22 cellular contexts compared by ENCODE assay signal in the genomic region with DNA sequence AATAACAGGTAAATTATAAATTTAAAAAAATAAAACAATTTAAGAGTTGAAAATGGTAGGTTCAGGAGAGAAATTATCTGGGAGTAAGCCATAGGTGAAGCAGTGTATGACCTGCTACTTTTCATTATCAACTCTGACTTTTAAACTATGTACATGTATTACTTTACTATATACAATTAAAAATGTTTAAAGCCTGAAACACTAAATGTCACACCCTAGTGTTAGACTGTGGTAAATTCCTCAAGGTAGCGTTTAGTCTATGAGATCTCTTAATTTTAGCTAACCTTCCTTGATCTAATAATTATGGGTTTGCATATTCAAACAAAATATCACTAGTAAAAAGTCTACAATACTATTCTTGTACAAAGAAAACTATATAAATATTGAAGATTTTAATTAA. TPM values are rescaled to one million over a fixed set of nuclear protein-coding genes. Genes with fewer than 3 reads are reported as not detected.
DNase-seq lines count a peak whose midpoint lies in the region; ATAC-seq and TF ChIP-seq lines count a peak whose summit lies in the region.
"Had no signal": no experiment of that assay in that cellular context is flagged by ENCODE, and none has a peak within 500 bp of the region (broad histone marks: within the 10 kb centered on the region; RNA-seq: fewer than 3 reads in every experiment).

No MANE protein-coding gene starts in this region.

- POLR2A ChIA-PET in PC-3 (lab: Charles Lee; ENCODE audit: unreplicated experiment): no interaction called here

- no peaks in the 10 kb centered on the region for H3F3A ChIP-seq in GM23248 (ENCODE audit: insufficient read depth)
- no peaks in the 10 kb centered on the region for H3F3A ChIP-seq in PC-3 (ENCODE audit: low read length, unreplicated experiment)

- no TSS peak for BruUV-seq in PC-3 (replicated peaks; lab: Mats Ljungman, UMichigan)

- H3K4me2 ChIP-seq in GM23248 (ENCODE audit: unreplicated experiment) (no peak overlapping the region), PC-3 (ENCODE audit: low read length) (no peak overlapping the region)

- in situ Hi-C loops in GM23248 (cut with MboI): no loop called here

- H3K4me3 ChIP-seq in GM23248 (no peak overlapping the region), PC-3 (ENCODE audit: low read length) (no peak overlapping the region), epithelial cell of esophagus (ENCODE audit: low read length) (no peak overlapping the region)
- H3K4me3 ChIP-seq: HAP-1, lower lobe of right lung, tibial artery had no signal

- ATAC-seq in PC-3: no peak
- ATAC-seq: lower lobe of right lung; stimulated activated naive CD8-positive, alpha-beta T cell treated with anti-CD3 and anti-CD28 coated beads, Interleukin-15, amount 100 ng/mL, for 72 hours had no signal

- H3K9me3 ChIP-seq in GM23248 (ENCODE audit: low read depth) (no peaks in the 10 kb centered on the region), PC-3 (ENCODE audit: low read length) (no peaks in the 10 kb centered on the region)
- H3K9me3 ChIP-seq: BE2C, HAP-1, lower lobe of right lung, neutrophil, tibial artery had no signal

- H3K36me3 Mint-ChIP-seq in progenitor cell of endocrine pancreas (ENCODE audit: insufficient read depth): no peaks in the 10 kb centered on the region

- no peak overlapping the region for H3K9ac ChIP-seq in GM23248
- H3K9ac ChIP-seq in PC-3 (ENCODE audit: low read length): no peak overlapping the region

- H3K27ac Mint-ChIP-seq in progenitor cell of endocrine pancreas: no peak overlapping the region
- H3K27ac Mint-ChIP-seq: IgD-negative memory B cell; stimulated activated naive CD8-positive, alpha-beta T cell treated with anti-CD3 and anti-CD28 coated beads, Interleukin-15, amount 100 ng/mL, for 72 hours had no signal

- CTCF ChIA-PET in PC-3 (lab: Charles Lee): interaction anchor here (0.5 kb wide), 2 partner anchors 14 to 37 kb away, joined by 3 to 7 read pairs; no protein-coding TSS in a partner anchor

- 85 to 96% methylated on average over 1 of the region's 1 CpG for WGBS in GM23248 (ENCODE audit: low coverage in 1 of 2, low lambda C conversion rate in 2 of 2, missing lambda C conversion rate in 2 of 2), 2 experiments

- no peaks in the 10 kb centered on the region for H3K9me3 Mint-ChIP-seq in progenitor cell of endocrine pancreas (ENCODE audit: low read depth)
- H3K9me3 Mint-ChIP-seq: IgD-negative memory B cell; stimulated activated naive CD8-positive, alpha-beta T cell treated with anti-CD3 and anti-CD28 coated beads, Interleukin-15, amount 100 ng/mL, for 72 hours had no signal

- H3K27me3 ChIP-seq in GM23248 (replicated peaks; ENCODE audit: insufficient read depth): no peaks in the 10 kb centered on the region
- H3K27me3 ChIP-seq in PC-3 (ENCODE audit: low read length): no peaks in the 10 kb centered on the region
- H3K27me3 ChIP-seq: BE2C, neutrophil, tibial artery had no signal

- DNase-seq in GM23248 (peak; percentile 5), PC-3 (no peak), epithelial cell of esophagus (ENCODE audit: low read depth) (no peak), progenitor cell of endocrine pancreas (ENCODE audit: low spot score, unreplicated experiment) (no peak), cortex of kidney (lab: John Stamatoyannopoulos, UW) (no peak)
- DNase-seq in stimulated activated naive CD4-positive, alpha-beta T cell (lab: John Stamatoyannopoulos, UW): no peak
- no peak for DNase-seq in activated naive CD4-positive, alpha-beta T cell treated with anti-CD3 and anti-CD28 coated beads, Interleukin-2, amount 50 U/mL, for 16 hours
- DNase-seq: activated CD4-positive, CD25-positive, alpha-beta regulatory T cell treated with anti-CD3 and anti-CD28 coated beads, Interleukin-2, amount 50 U/mL, for 72 hours; activated naive CD4-positive, alpha-beta T cell; activated T-cell treated with anti-CD3 and anti-CD28 coated beads, Interleukin-2, amount 50 U/mL, for 1 hour; BE2C; COR-L47; lower lobe of right lung; NCI-H2171; NCI-H526 treated with DMSO at 0.1 percent for 48 hours; stimulated activated CD4-positive, alpha-beta T cell treated with anti-CD3 and anti-CD28 coated beads, Interleukin-4, amount 100 ng/mL, for 24 hours; stimulated activated naive CD8-positive, alpha-beta T cell treated with anti-CD3 and anti-CD28 coated beads, Interleukin-15, amount 100 ng/mL, for 72 hours; tibial artery had no signal

- no peak overlapping the region for H3K27ac ChIP-seq in GM23248
- no peak overlapping the region for H3K27ac ChIP-seq in PC-3 (ENCODE audit: low read length)
- H3K27ac ChIP-seq: epithelial cell of prostate, lower lobe of right lung, neutrophil, tibial artery had no signal

- no peak overlapping the region for H3K4me3 Mint-ChIP-seq in progenitor cell of endocrine pancreas (ENCODE audit: low read depth)
- H3K4me3 Mint-ChIP-seq: IgD-negative memory B cell; stimulated activated naive CD8-positive, alpha-beta T cell treated with anti-CD3 and anti-CD28 coated beads, Interleukin-15, amount 100 ng/mL, for 72 hours had no signal

- no peaks in the 10 kb centered on the region for H3K79me2 ChIP-seq in GM23248 (ENCODE audit: insufficient read depth)
- H3K79me2 ChIP-seq in PC-3 (ENCODE audit: low read length): no peaks in the 10 kb centered on the region

- no peaks in the 10 kb centered on the region for H3K9me2 ChIP-seq in GM23248 (ENCODE audit: insufficient read depth)
- no peaks in the 10 kb centered on the region for H3K9me2 ChIP-seq in PC-3 (replicated peaks; ENCODE audit: low read length)

- TF ChIP-seq CTCF in PC-3 (conservative IDR thresholded peaks at IDR 0.05; ENCODE audit: low read depth, low read length) (peak; percentile 24; the same call in 1 of the 2 replicates), epithelial cell of esophagus (IDR thresholded peaks at IDR 0.05; ENCODE audit: insufficient read depth, low read depth, low read length, missing control alignments) (peak; percentile 21), progenitor cell of endocrine pancreas (IDR thresholded peaks at IDR 0.05; ENCODE audit: unreplicated experiment) (peak; percentile 27)

- H3K4me1 ChIP-seq in GM23248 (ENCODE audit: insufficient read depth) (no peaks in the 10 kb centered on the region), PC-3 (ENCODE audit: insufficient read depth, low read length) (no peaks in the 10 kb centered on the region)
- H3K4me1 ChIP-seq: BE2C, HAP-1, lower lobe of right lung, tibial artery had no signal

- no peaks in the 10 kb centered on the region for H3K27me3 Mint-ChIP-seq in progenitor cell of endocrine pancreas

- H3K4me1 Mint-ChIP-seq in progenitor cell of endocrine pancreas (ENCODE audit: low read depth): peaks cover 1% of the 10 kb centered on the region
- H3K4me1 Mint-ChIP-seq: IgD-negative memory B cell; stimulated activated naive CD8-positive, alpha-beta T cell treated with anti-CD3 and anti-CD28 coated beads, Interleukin-15, amount 100 ng/mL, for 72 hours had no signal

- H4K20me1 ChIP-seq in GM23248 (ENCODE audit: insufficient read depth) (no peaks in the 10 kb centered on the region), PC-3 (ENCODE audit: low read length) (no peaks in the 10 kb centered on the region)

- no peaks in the 10 kb centered on the region for H3K36me3 ChIP-seq in GM23248 (ENCODE audit: low read depth)
- H3K36me3 ChIP-seq in PC-3 (ENCODE audit: low read depth, low read length): no peaks in the 10 kb centered on the region
- H3K36me3 ChIP-seq: BE2C, HAP-1, lower lobe of right lung, neutrophil, tibial artery had no signal

- H2AFZ ChIP-seq in GM23248 (no peak overlapping the region), PC-3 (ENCODE audit: low read length) (no peak overlapping the region)

- intact Hi-C loops in PC-3 (cut with micrococcal nuclease): no loop called here

RNA-seq across cellular contexts. Expression of gene TBC1D32, which starts 22.3 kb away (rescaled TPM):
- total RNA-seq in GM23248 (2014; rRNA removed; shearing (Covaris generic)): 9.0 and 14.2 TPM in 2 replicates
- 4.7 and 4.9 TPM in 2 replicates for polyA plus RNA-seq in GM23248 (2016; fragmentation: Nextera tagmentation; extraction: Ambion mirVana)
- 2.7 and 5.4 TPM in 2 replicates for total RNA-seq in PC-3 (2014; rRNA removed)
- 13.6 and 15.4 TPM in 2 replicates for total RNA-seq in progenitor cell of endocrine pancreas
